32 cellular contexts compared by ENCODE assay signal in genomic region chr9:109019420-109019819, GRCh38.
"Had no signal": no experiment of that assay in that cellular context is flagged by ENCODE, and none has a peak within 500 bp of the region (broad histone marks: within the 10 kb centered on the region; RNA-seq: fewer than 3 reads in every experiment).

No MANE protein-coding gene starts in this region.

- H3K27ac Mint-ChIP-seq: activated CD8-positive, alpha-beta T cell treated with anti-CD3 and anti-CD28 coated beads for 36 hours; activated naive CD8-positive, alpha-beta T cell treated with anti-CD3 and anti-CD28 coated beads for 36 hours; activated T-cell treated with anti-CD3 and anti-CD28 coated beads, Interleukin-2, amount 50 U/mL, for 72 hours; activated T-helper 17 cell treated with anti-CD3 and anti-CD28 coated beads, Interleukin-2, amount 50 U/mL, for 72 hours had no signal

- H3K4me1 Mint-ChIP-seq: activated T-helper 17 cell treated with anti-CD3 and anti-CD28 coated beads, Interleukin-2, amount 50 U/mL, for 72 hours had no signal

- H3K27me3 ChIP-seq: brain microvascular endothelial cell, cardiac muscle cell had no signal

- H3K36me3 ChIP-seq: brain microvascular endothelial cell had no signal

- ATAC-seq: activated CD8-positive, alpha-beta T cell treated with anti-CD3 and anti-CD28 coated beads for 36 hours; activated T-cell treated with anti-CD3 and anti-CD28 coated beads, Interleukin-2, amount 50 U/mL, for 72 hours; activated T-helper 17 cell treated with anti-CD3 and anti-CD28 coated beads, Interleukin-2, amount 50 U/mL, for 72 hours had no signal

- H2AFZ ChIP-seq: PC-9 had no signal

- DNase-seq: activated CD4-positive, alpha-beta T cell treated with anti-CD3 and anti-CD28 coated beads for 1 hour; activated CD4-positive, alpha-beta T cell treated with anti-CD3 and anti-CD28 coated beads for 48 hours; activated CD4-positive, CD25-positive, alpha-beta regulatory T cell; activated CD8-positive, alpha-beta T cell treated with anti-CD3 and anti-CD28 coated beads for 36 hours; activated effector memory CD4-positive, alpha-beta T cell treated with anti-CD3 and anti-CD28 coated beads, Interleukin-2, amount 50 U/mL, for 16 hours; activated naive CD4-positive, alpha-beta T cell; activated naive CD4-positive, alpha-beta T cell treated with anti-CD3 and anti-CD28 coated beads, Interleukin-2, amount 50 U/mL, for 16 hours; activated naive CD8-positive, alpha-beta T cell treated with anti-CD3 and anti-CD28 coated beads for 36 hours; activated T-cell treated with anti-CD3 and anti-CD28 coated beads, Interleukin-2, amount 50 U/mL, for 1 hour; activated T-cell treated with anti-CD3 and anti-CD28 coated beads, Interleukin-2, amount 50 U/mL, for 72 hours; amniotic stem cell; aorta; brain microvascular endothelial cell; NCI-H1092 treated with DMSO at 0.1 percent for 48 hours; NCI-H1417; NCI-H146; NCI-H187; NCI-H2081; NCI-H510A; NCI-H526; NCI-H748 treated with DMSO at 0.1 percent for 48 hours; NK-92 treated with Interleukin-12 subunit alpha and Interleukin-12 subunit beta, amount 100 ng/mL, for 24 hours; PC-9; Right ventricle myocardium superior; SW 1271; T-helper 1 cell; T-helper 2 cell; T-helper 9 cell; WERI-Rb-1 had no signal

- H3K9me3 Mint-ChIP-seq: activated CD8-positive, alpha-beta T cell treated with anti-CD3 and anti-CD28 coated beads for 36 hours; activated naive CD8-positive, alpha-beta T cell treated with anti-CD3 and anti-CD28 coated beads for 36 hours; activated T-cell treated with anti-CD3 and anti-CD28 coated beads, Interleukin-2, amount 50 U/mL, for 72 hours; activated T-helper 17 cell treated with anti-CD3 and anti-CD28 coated beads, Interleukin-2, amount 50 U/mL, for 72 hours; central memory CD8-positive, alpha-beta T cell had no signal

- H3K4me3 ChIP-seq: cardiac muscle cell, PC-9 had no signal

- H3K4me3 Mint-ChIP-seq: activated CD8-positive, alpha-beta T cell treated with anti-CD3 and anti-CD28 coated beads for 36 hours; activated naive CD8-positive, alpha-beta T cell treated with anti-CD3 and anti-CD28 coated beads for 36 hours; activated T-cell treated with anti-CD3 and anti-CD28 coated beads, Interleukin-2, amount 50 U/mL, for 72 hours; activated T-helper 17 cell treated with anti-CD3 and anti-CD28 coated beads, Interleukin-2, amount 50 U/mL, for 72 hours; central memory CD8-positive, alpha-beta T cell had no signal

- H3K4me2 ChIP-seq: PC-9 had no signal

- H3K27me3 Mint-ChIP-seq: activated CD8-positive, alpha-beta T cell treated with anti-CD3 and anti-CD28 coated beads for 36 hours; activated naive CD8-positive, alpha-beta T cell treated with anti-CD3 and anti-CD28 coated beads for 36 hours; activated T-helper 17 cell treated with anti-CD3 and anti-CD28 coated beads, Interleukin-2, amount 50 U/mL, for 72 hours; central memory CD8-positive, alpha-beta T cell had no signal

- H3K27ac ChIP-seq: brain microvascular endothelial cell, cardiac muscle cell, PC-9, WERI-Rb-1 had no signal
